Comparison of ENCODE assay signal across 12 cellular contexts in genomic region chr1:40267767-40268187, GRCh38. TPM values are rescaled to one million over a fixed set of nuclear protein-coding genes. Genes with fewer than 3 reads are reported as not detected.
DNase-seq lines count a peak whose midpoint lies in the region; ATAC-seq and TF ChIP-seq lines count a peak whose summit lies in the region.
"Had no signal": no experiment of that assay in that cellular context is flagged by ENCODE, and none has a peak within 500 bp of the region (broad histone marks: within the 10 kb centered on the region; RNA-seq: fewer than 3 reads in every experiment).

No MANE protein-coding gene starts in this region.

- DNase-seq in activated T-cell treated with anti-CD3 and anti-CD28 coated beads, Interleukin-2, amount 50 U/mL, for 24 hours, result no peak
- DNase-seq in activated T-cell treated with anti-CD3 and anti-CD28 coated beads, Interleukin-2, amount 50 U/mL, for 4 hours, result no peak
- DNase-seq in coronary artery (ENCODE audit: low spot score) (no peak), left lung (no peak), uterus (no peak), NCI-H69 (lab: John Stamatoyannopoulos, UW) (no peak)
- DNase-seq in stimulated activated effector memory CD8-positive, alpha-beta T cell treated with anti-CD3 and anti-CD28 coated beads, Interleukin-12 subunit alpha, Interleukin-12 subunit beta, amount 100 ng/mL, for 72 hours (ENCODE audit: low spot score in 2 of 2), result no peak
- DNase-seq: activated naive CD4-positive, alpha-beta T cell treated with anti-CD3 and anti-CD28 coated beads, Interleukin-2, amount 50 U/mL, for 16 hours; retina; substantia nigra had no signal

- no peaks in the 10 kb centered on the region for H3K27me3 Mint-ChIP-seq in activated T-cell treated with anti-CD3 and anti-CD28 coated beads, Interleukin-2, amount 50 U/mL, for 24 hours
- H3K27me3 Mint-ChIP-seq in activated T-cell treated with anti-CD3 and anti-CD28 coated beads, Interleukin-2, amount 50 U/mL, for 4 hours (ENCODE audit: low read depth), result no peaks in the 10 kb centered on the region

- H3K27ac Mint-ChIP-seq in activated T-cell treated with anti-CD3 and anti-CD28 coated beads, Interleukin-2, amount 50 U/mL, for 24 hours, result peak overlapping the region; percentile 30
- H3K27ac Mint-ChIP-seq in stimulated activated effector memory CD8-positive, alpha-beta T cell treated with anti-CD3 and anti-CD28 coated beads, Interleukin-12 subunit alpha, Interleukin-12 subunit beta, amount 100 ng/mL, for 72 hours, result no peak overlapping the region

- TF ChIP-seq CTCF in coronary artery (IDR thresholded peaks at IDR 0.05), result no peak
- no peak for TF ChIP-seq CTCF in left lung (IDR thresholded peaks at IDR 0.05)
- no peak for TF ChIP-seq CTCF in uterus (IDR thresholded peaks at IDR 0.05)

- H3K9me3 Mint-ChIP-seq in activated T-cell treated with anti-CD3 and anti-CD28 coated beads, Interleukin-2, amount 50 U/mL, for 24 hours, result no peaks in the 10 kb centered on the region
- H3K9me3 Mint-ChIP-seq in activated T-cell treated with anti-CD3 and anti-CD28 coated beads, Interleukin-2, amount 50 U/mL, for 4 hours, result no peaks in the 10 kb centered on the region
- H3K9me3 Mint-ChIP-seq in stimulated activated effector memory CD8-positive, alpha-beta T cell treated with anti-CD3 and anti-CD28 coated beads, Interleukin-12 subunit alpha, Interleukin-12 subunit beta, amount 100 ng/mL, for 72 hours, result no peaks in the 10 kb centered on the region

- TF ChIP-seq POLR2A in uterus (IDR thresholded peaks at IDR 0.05), result no peak

- H3K4me1 ChIP-seq in left lung (peaks cover 0 to 6% of the 10 kb centered on the region in 2 donors), uterus (peaks cover 6% of the 10 kb centered on the region in 2 donors)
- H3K4me1 ChIP-seq: A549 had no signal

- H3K4me1 Mint-ChIP-seq in activated T-cell treated with anti-CD3 and anti-CD28 coated beads, Interleukin-2, amount 50 U/mL, for 24 hours (ENCODE audit: low read depth), result peaks cover 68% of the 10 kb centered on the region
- H3K4me1 Mint-ChIP-seq in activated T-cell treated with anti-CD3 and anti-CD28 coated beads, Interleukin-2, amount 50 U/mL, for 4 hours (ENCODE audit: low read depth), result peaks cover 33% of the 10 kb centered on the region
- peaks cover 33% of the 10 kb centered on the region for H3K4me1 Mint-ChIP-seq in stimulated activated effector memory CD8-positive, alpha-beta T cell treated with anti-CD3 and anti-CD28 coated beads, Interleukin-12 subunit alpha, Interleukin-12 subunit beta, amount 100 ng/mL, for 72 hours

- H3K27me3 ChIP-seq in left lung (no peaks in the 10 kb centered on the region), uterus (no peaks in the 10 kb centered on the region)

- no peak overlapping the region for H3K4me3 ChIP-seq in coronary artery
- no peak overlapping the region for H3K4me3 ChIP-seq in left lung
- no peak overlapping the region for H3K4me3 ChIP-seq in uterus
- H3K4me3 ChIP-seq: A549 had no signal

- H3K36me3 Mint-ChIP-seq in activated T-cell treated with anti-CD3 and anti-CD28 coated beads, Interleukin-2, amount 50 U/mL, for 24 hours (ENCODE audit: low read depth), result peaks cover 89% of the 10 kb centered on the region
- peaks cover 39% of the 10 kb centered on the region for H3K36me3 Mint-ChIP-seq in activated T-cell treated with anti-CD3 and anti-CD28 coated beads, Interleukin-2, amount 50 U/mL, for 4 hours (ENCODE audit: insufficient read depth)
- H3K36me3 Mint-ChIP-seq in stimulated activated effector memory CD8-positive, alpha-beta T cell treated with anti-CD3 and anti-CD28 coated beads, Interleukin-12 subunit alpha, Interleukin-12 subunit beta, amount 100 ng/mL, for 72 hours, result peaks cover 95% of the 10 kb centered on the region

- no peak overlapping the region for H3K4me3 Mint-ChIP-seq in activated T-cell treated with anti-CD3 and anti-CD28 coated beads, Interleukin-2, amount 50 U/mL, for 24 hours
- H3K4me3 Mint-ChIP-seq in activated T-cell treated with anti-CD3 and anti-CD28 coated beads, Interleukin-2, amount 50 U/mL, for 4 hours, result no peak overlapping the region
- H3K4me3 Mint-ChIP-seq in stimulated activated effector memory CD8-positive, alpha-beta T cell treated with anti-CD3 and anti-CD28 coated beads, Interleukin-12 subunit alpha, Interleukin-12 subunit beta, amount 100 ng/mL, for 72 hours, result no peak overlapping the region

- H3K36me3 ChIP-seq in left lung, result peaks cover 0 to 79% of the 10 kb centered on the region in 2 donors
- no peaks in the 10 kb centered on the region for H3K36me3 ChIP-seq in uterus

- intact Hi-C loops in left lung (cut with DNase I) (no loop called here), uterus (cut with DNase I; ENCODE audit: low total_unique reads) (no loop called here)

- H3K27ac ChIP-seq in coronary artery (peak overlapping the region; percentile 56 to 85), left lung (peak overlapping the region; percentile 24 to 80), uterus (peak overlapping the region; percentile 74 to 88)
- H3K27ac ChIP-seq: A549 had no signal

- no peaks in the 10 kb centered on the region for H3K9me3 ChIP-seq in left lung
- H3K9me3 ChIP-seq in uterus, result no peaks in the 10 kb centered on the region
- H3K9me3 ChIP-seq: A549 had no signal

- no peak for ATAC-seq in activated T-cell treated with anti-CD3 and anti-CD28 coated beads, Interleukin-2, amount 50 U/mL, for 4 hours
- peak; percentile 91 for ATAC-seq in left lung
- ATAC-seq in stimulated activated effector memory CD8-positive, alpha-beta T cell treated with anti-CD3 and anti-CD28 coated beads, Interleukin-12 subunit alpha, Interleukin-12 subunit beta, amount 100 ng/mL, for 72 hours, result no peak
- no peak for ATAC-seq in HG03439 (IDR thresholded peaks at IDR 0.05; ENCODE audit: unreplicated experiment)
- ATAC-seq: A549 had no signal

RNA-seq across cellular contexts. Expression of gene ZMPSTE24, which starts 9.7 kb away (rescaled TPM):
- total RNA-seq in activated T-cell treated with anti-CD3 and anti-CD28 coated beads, Interleukin-2, amount 50 U/mL, for 4 hours, result 10 to 100 TPM; 56.4 to 59.6 (median 59.5) TPM
- 10 to 100 TPM; 54.5 to 57.2 TPM for total RNA-seq in left lung
- total RNA-seq in uterus, result 10 to 100 TPM; 17.9 to 79.1 (median 56.2) TPM

RNA-seq across cellular contexts. Expression of gene TMCO2, which starts 20.0 kb away (rescaled TPM):
- total RNA-seq in activated T-cell treated with anti-CD3 and anti-CD28 coated beads, Interleukin-2, amount 50 U/mL, for 4 hours, result not detected
- under 1 TPM in 1 of 2 donors, not detected in 1; 0.55 TPM for total RNA-seq in left lung
- not detected for total RNA-seq in uterus

RNA-seq across cellular contexts. Expression of gene COL9A2, which starts 49.3 kb away (rescaled TPM):
- 1 to 10 TPM in 2 of 3 donors, under 1 TPM in 1; 0.96 to 2.5 (median 1.2) TPM for total RNA-seq in activated T-cell treated with anti-CD3 and anti-CD28 coated beads, Interleukin-2, amount 50 U/mL, for 4 hours
- total RNA-seq in left lung (1 to 10 TPM; 1.1 to 3.4 TPM), uterus (10 to 100 TPM in 1 of 4 donors, 1 to 10 TPM in 3; 2.0 to 27.0 (median 4.8) TPM)
